ENCODE assay signal across 8 cellular contexts in genomic region chr1:17128361-17128760, GRCh38. TPM values are rescaled to one million over a fixed set of nuclear protein-coding genes. Genes with fewer than 3 reads are reported as not detected.
DNase-seq lines count a peak whose midpoint lies in the region; ATAC-seq and TF ChIP-seq lines count a peak whose summit lies in the region.

No MANE protein-coding gene starts in this region.

- H3K4me3 ChIP-seq in choroid plexus epithelial cell (ENCODE audit: low read depth, low read length) (no peak overlapping the region), mucosa of descending colon (no peak overlapping the region), prostate gland (no peak overlapping the region), lower leg skin (ENCODE audit: low read depth, poor library complexity, severe bottlenecking) (no peak overlapping the region)

- intact Hi-C loops in Calu3 (cut with micrococcal nuclease; ENCODE audit: unreplicated experiment) (loop anchor here (1.0 to 5.0 kb wide), 2 partner anchors 109 to 279 kb away; no protein-coding TSS in a partner anchor), mucosa of descending colon (cut with DNase I, micrococcal nuclease) (no loop called here), prostate gland (cut with DNase I) (loop anchor here (10.0 kb wide), 1 partner anchor 206 kb away; no protein-coding TSS in a partner anchor), lower leg skin (cut with DNase I; ENCODE audit: low total_unique reads) (loop anchor here (2.0 to 10.0 kb wide), 2 partner anchors 110 to 206 kb away; no protein-coding TSS in a partner anchor)

- H3K27ac Mint-ChIP-seq in Calu3 (ENCODE audit: unreplicated experiment): peak overlapping the region; percentile 86

- no peak overlapping the region for H3K27ac ChIP-seq in prostate gland

- 39% methylated on average over 5 of the region's 5 CpGs for WGBS in prostate gland
- whole genome bisulfite sequencing in lower leg skin, 2 donors: 49 to 56% methylated on average over 5 of the region's 5 CpGs

- ATAC-seq in mucosa of descending colon: peak; percentile 27

- H3K36me3 ChIP-seq in mucosa of descending colon (ENCODE audit: low read depth) (no peaks in the 10 kb centered on the region), prostate gland (no peaks in the 10 kb centered on the region)

- H3K27me3 Mint-ChIP-seq in Calu3 (ENCODE audit: unreplicated experiment): no peaks in the 10 kb centered on the region

- H3K4me3 Mint-ChIP-seq in Calu3 (ENCODE audit: low read depth, unreplicated experiment): no peak overlapping the region

- H3K27me3 ChIP-seq in prostate gland (replicated peaks; ENCODE audit: insufficient read depth): no peaks in the 10 kb centered on the region

- H3K9me3 ChIP-seq in mucosa of descending colon (no peaks in the 10 kb centered on the region), prostate gland (no peaks in the 10 kb centered on the region)

- H3K9me3 Mint-ChIP-seq in Calu3 (ENCODE audit: low read depth, unreplicated experiment): no peaks in the 10 kb centered on the region

- BruUV-seq in Calu3 (replicated peaks; lab: Mats Ljungman, UMichigan): no TSS peak

- peaks cover 6% of the 10 kb centered on the region for H3K36me3 Mint-ChIP-seq in Calu3 (ENCODE audit: insufficient read depth, unreplicated experiment)

- no peak for TF ChIP-seq CTCF in Calu3 (IDR thresholded peaks at IDR 0.05; ENCODE audit: unreplicated experiment)
- no peak for TF ChIP-seq CTCF in choroid plexus epithelial cell (conservative IDR thresholded peaks at IDR 0.05; ENCODE audit: low read depth, low read length)
- no peak for TF ChIP-seq CTCF in mucosa of descending colon (IDR thresholded peaks at IDR 0.05)
- no peak for TF ChIP-seq CTCF in prostate gland (IDR thresholded peaks at IDR 0.05)
- TF ChIP-seq CTCF in lower leg skin (IDR thresholded peaks at IDR 0.05): no peak

- TF ChIP-seq POLR2A in prostate gland (IDR thresholded peaks at IDR 0.05): no peak
- no peak for TF ChIP-seq POLR2A in lower leg skin (IDR thresholded peaks at IDR 0.05)

- CTCF ChIA-PET in Calu3 (lab: Charles Lee): interaction anchor here (0.6 to 1.3 kb wide), 6 partner anchors 73 to 109 kb away, joined by 3 to 7 read pairs (median 3); no protein-coding TSS in a partner anchor

- peak; percentile 54 for DNase-seq in Calu3
- peak; percentile 51 for DNase-seq in NCI-H146 (lab: John Stamatoyannopoulos, UW)
- DNase-seq in choroid plexus epithelial cell (ENCODE audit: low read depth): peak; percentile 88
- no peak for DNase-seq in mucosa of descending colon
- DNase-seq in prostate gland (ENCODE audit: low spot score): no peak
- no peak for DNase-seq in ecto neural progenitor cell (ENCODE audit: low spot score)
- DNase-seq in NCI-H82 (lab: John Stamatoyannopoulos, UW): no peak
- DNase-seq in lower leg skin (ENCODE audit: low spot score in 2 of 2): no peak

- no peaks in the 10 kb centered on the region for H3K4me1 ChIP-seq in mucosa of descending colon (ENCODE audit: low read depth)
- no peaks in the 10 kb centered on the region for H3K4me1 ChIP-seq in prostate gland (replicated peaks)

- H3K4me1 Mint-ChIP-seq in Calu3 (ENCODE audit: low read depth, unreplicated experiment): no peaks in the 10 kb centered on the region

RNA-seq across cellular contexts. Expression of gene PADI2, which starts 9.1 kb away (rescaled TPM):
- total RNA-seq in Calu3 (2022): 1.3 and 2.7 TPM in 2 replicates
- total RNA-seq in mucosa of descending colon: 100 to 1,000 TPM; 105 to 398 (median 163) TPM
- 1 to 10 TPM; 1.1 to 5.0 TPM for total RNA-seq in prostate gland
- total RNA-seq in lower leg skin: 10 to 100 TPM in 2 of 4 donors, 1 to 10 TPM in 2; 2.2 to 26.7 (median 15.3) TPM

Comparison
In these comparisons a context has a peak if more than half of its experiments do, and no peak if none do; other contexts are left out.
1. DNase-seq: peak in Calu3 (single experiment), NCI-H146 (single experiment) and choroid plexus epithelial cell (single experiment); none in mucosa of descending colon (0 of 3), prostate gland (single experiment), ecto neural progenitor cell (single experiment), NCI-H82 (single experiment) and lower leg skin (0 of 2).
2. intact Hi-C loops: an anchor here in Calu3 (1.0 to 5.0 kb wide), prostate gland (10.0 kb wide) and lower leg skin (2.0 to 10.0 kb wide); none called in mucosa of descending colon.